ENCODE assay signal across 1 cellular context in the genomic region with DNA sequence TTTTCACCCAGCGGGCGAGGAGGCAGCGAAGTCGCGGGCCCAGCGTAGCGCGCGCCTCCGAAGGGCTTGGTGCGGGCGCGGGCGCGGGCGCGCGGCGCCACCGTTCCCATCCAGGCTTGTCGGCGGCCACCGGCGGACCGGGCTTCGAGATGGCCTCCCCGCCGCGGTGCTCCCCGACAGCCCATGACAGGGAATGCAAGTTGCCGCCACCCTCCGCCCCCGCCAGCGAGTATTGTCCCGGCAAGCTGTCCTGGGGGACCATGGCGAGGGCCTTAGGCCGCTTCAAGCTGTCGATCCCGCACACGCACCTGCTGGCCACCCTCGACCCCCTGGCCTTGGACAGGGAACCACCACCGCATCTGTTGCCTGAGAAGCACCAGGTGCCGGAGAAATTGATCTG.
TF ChIP-seq lines count a peak whose summit lies in the region.

A gene with protein sequence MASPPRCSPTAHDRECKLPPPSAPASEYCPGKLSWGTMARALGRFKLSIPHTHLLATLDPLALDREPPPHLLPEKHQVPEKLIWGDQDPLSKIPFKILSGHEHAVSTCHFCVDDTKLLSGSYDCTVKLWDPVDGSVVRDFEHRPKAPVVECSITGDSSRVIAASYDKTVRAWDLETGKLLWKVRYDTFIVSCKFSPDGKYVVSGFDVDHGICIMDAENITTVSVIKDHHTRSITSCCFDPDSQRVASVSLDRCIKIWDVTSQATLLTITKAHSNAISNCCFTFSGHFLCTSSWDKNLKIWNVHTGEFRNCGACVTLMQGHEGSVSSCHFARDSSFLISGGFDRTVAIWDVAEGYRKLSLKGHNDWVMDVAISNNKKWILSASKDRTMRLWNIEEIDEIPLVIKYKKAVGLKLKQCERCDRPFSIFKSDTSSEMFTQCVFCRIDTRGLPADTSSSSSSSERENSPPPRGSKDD (plus strand): TSS at position 94 of the 400 bp plus-strand sequence. CDS start 56 bp downstream, at position 150.

TF ChIP-seq in A549, 52 proteins besides CTCF, POLR2A, EP300 and RAD21 (continued from another document):
- TF ChIP-seq, protein P1, sequence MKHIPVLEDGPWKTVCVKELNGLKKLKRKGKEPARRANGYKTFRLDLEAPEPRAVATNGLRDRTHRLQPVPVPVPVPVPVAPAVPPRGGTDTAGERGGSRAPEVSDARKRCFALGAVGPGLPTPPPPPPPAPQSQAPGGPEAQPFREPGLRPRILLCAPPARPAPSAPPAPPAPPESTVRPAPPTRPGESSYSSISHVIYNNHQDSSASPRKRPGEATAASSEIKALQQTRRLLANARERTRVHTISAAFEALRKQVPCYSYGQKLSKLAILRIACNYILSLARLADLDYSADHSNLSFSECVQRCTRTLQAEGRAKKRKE (CRISPR knock-in tag; IDR thresholded peaks at IDR 0.05; ENCODE audit: low read depth): no peak
- no peak for TF ChIP-seq KDM5A (IDR thresholded peaks at IDR 0.05)
- no peak for TF ChIP-seq HEYL (CRISPR knock-in tag; IDR thresholded peaks at IDR 0.05)
- TF ChIP-seq HOXA7 (CRISPR knock-in tag; IDR thresholded peaks at IDR 0.05): no peak
- TF ChIP-seq RNF2 (IDR thresholded peaks at IDR 0.05; ENCODE audit: borderline replicate concordance, low read depth): no peak
- no peak for TF ChIP-seq E2F6 (IDR thresholded peaks at IDR 0.05; ENCODE audit: borderline replicate concordance, low read depth)
- TF ChIP-seq, protein P2, sequence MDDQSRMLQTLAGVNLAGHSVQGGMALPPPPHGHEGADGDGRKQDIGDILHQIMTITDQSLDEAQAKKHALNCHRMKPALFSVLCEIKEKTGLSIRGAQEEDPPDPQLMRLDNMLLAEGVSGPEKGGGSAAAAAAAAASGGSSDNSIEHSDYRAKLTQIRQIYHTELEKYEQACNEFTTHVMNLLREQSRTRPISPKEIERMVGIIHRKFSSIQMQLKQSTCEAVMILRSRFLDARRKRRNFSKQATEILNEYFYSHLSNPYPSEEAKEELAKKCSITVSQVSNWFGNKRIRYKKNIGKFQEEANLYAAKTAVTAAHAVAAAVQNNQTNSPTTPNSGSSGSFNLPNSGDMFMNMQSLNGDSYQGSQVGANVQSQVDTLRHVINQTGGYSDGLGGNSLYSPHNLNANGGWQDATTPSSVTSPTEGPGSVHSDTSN (IDR thresholded peaks at IDR 0.05): no peak
- TF ChIP-seq REST (IDR thresholded peaks at IDR 0.05): no peak
